ENCODE assay signal across 22 cellular contexts in genomic region chr1:47895436-47895835, GRCh38.
"Had no signal": no experiment of that assay in that cellular context is flagged by ENCODE, and none has a peak within 500 bp of the region (broad histone marks: within the 10 kb centered on the region; RNA-seq: fewer than 3 reads in every experiment).

No MANE protein-coding gene starts in this region.

- FAIRE-seq: endothelial cell of umbilical vein, islet of Langerhans had no signal

- H3K9me3 ChIP-seq: body of pancreas, colonic mucosa, heart left ventricle, left lung, tibial nerve, vagina had no signal

- H3K36me3 ChIP-seq: colonic mucosa, heart left ventricle, left lung, tibial nerve, vagina had no signal

- DNase-seq: activated CD4-positive, alpha-beta T cell treated with anti-CD3 and anti-CD28 coated beads, Interleukin-2, amount 10 ng/mL, durations not matched to agents 24 days and 14 days; activated CD4-positive, CD25-positive, alpha-beta regulatory T cell; activated CD8-positive, alpha-beta memory T cell treated with anti-CD3 and anti-CD28 coated beads, Interleukin-2, amount 50 U/mL, for 4 hours; activated CD8-positive, alpha-beta T cell treated with anti-CD3 and anti-CD28 coated beads, Interleukin-2, amount 10 ng/mL, durations not matched to agents 7 days and 5 days; activated gamma-delta T cell; activated T-cell treated with anti-CD3 and anti-CD28 coated beads, Interleukin-2, amount 50 U/mL, for 72 hours; amygdala; body of pancreas; central memory CD4-positive, alpha-beta T cell; effector CD4-positive, alpha-beta T cell; heart left ventricle; left lung; mesenchymal stem cell; natural killer cell; stimulated activated CD4-positive, alpha-beta T cell treated with anti-CD3 and anti-CD28 coated beads, Interleukin-2, amount 100 ng/mL, for 48 hours had no signal

- H3K4me1 ChIP-seq: body of pancreas, colonic mucosa, heart left ventricle had no signal

- ATAC-seq: activated CD8-positive, alpha-beta T cell treated with anti-CD3 and anti-CD28 coated beads, Interleukin-2, amount 10 ng/mL, durations not matched to agents 7 days and 5 days; body of pancreas; natural killer cell; stimulated activated memory B cell treated with anti-CD40 and anti-IgM and Interleukin-4, amounts not matched to agents 10 μg/mL and 1 μg/mL and 100 μg/mL, for 72 hours had no signal

- H3K27ac ChIP-seq: body of pancreas, colonic mucosa, foreskin keratinocyte, heart left ventricle, left lung, tibial nerve, vagina had no signal

- H3K27me3 ChIP-seq: body of pancreas, colonic mucosa, foreskin keratinocyte, heart left ventricle, left lung, tibial nerve, vagina had no signal

- H3K4me3 ChIP-seq: body of pancreas, colonic mucosa, heart left ventricle, left lung, tibial nerve, vagina had no signal
